In genomic region chr22:39030705-39031104, GRCh38 we compare ENCODE assay signal across 26 cellular contexts. TPM values are rescaled to one million over a fixed set of nuclear protein-coding genes. Genes with fewer than 3 reads are reported as not detected.
DNase-seq lines count a peak whose midpoint lies in the region; ATAC-seq, FAIRE-seq and TF ChIP-seq lines count a peak whose summit lies in the region.
"Had no signal": no experiment of that assay in that cellular context is flagged by ENCODE, and none has a peak within 500 bp of the region (broad histone marks: within the 10 kb centered on the region; RNA-seq: fewer than 3 reads in every experiment).

No MANE protein-coding gene starts in this region.

- no peak overlapping the region for H3K9ac ChIP-seq in BLaER1 treated with 17β-estradiol and CSF1 and Interleukin-3, amounts not matched to agents 10 nM and 100 nM
- no peak overlapping the region for H3K9ac ChIP-seq in H9 (ENCODE audit: extremely low read depth, insufficient read length, low read length)
- no peak overlapping the region for H3K9ac ChIP-seq in K562 (ENCODE audit: insufficient read depth in 1 of 2, low read depth in 2 of 2, low read length in 2 of 2)
- H3K9ac ChIP-seq: KMS-11 had no signal

- BruUV-seq in K562 (replicated peaks; lab: Mats Ljungman, UMichigan) = no TSS peak

- TF ChIP-seq POLR2A in K562 (conservative IDR thresholded peaks at IDR 0.05) (no peak), spleen (IDR thresholded peaks at IDR 0.05) (no peak), lower leg skin (IDR thresholded peaks at IDR 0.05) (no peak)

- DNase-seq in H9 (peak; percentile 25), K562 (ENCODE audit: extremely low read depth in 1 of 4, low spot score in 3 of 4) (no peak), spleen (no peak), lower leg skin (ENCODE audit: low spot score in 2 of 2) (no peak), amniotic stem cell (lab: John Stamatoyannopoulos, UW) (no peak)
- DNase-seq in stimulated activated effector memory CD8-positive, alpha-beta T cell treated with anti-CD3 and anti-CD28 coated beads, Interleukin-12 subunit alpha, Interleukin-12 subunit beta, amount 100 ng/mL, for 72 hours (ENCODE audit: low spot score in 2 of 2) = no peak
- DNase-seq: AML-193; Caco-2; CD8-positive, alpha-beta T cell; DMS79; EL; GDM1; NCI-H1092 treated with DMSO at 0.1 percent for 48 hours; NCI-H1436; NCI-H187; NCI-H2081 treated with DMSO at 0.1 percent for 48 hours; NCI-H2171; NCI-H226; NCI-H510A; NCI-H69; SHP77 treated with DMSO at 0.1 percent for 48 hours had no signal

- H2BK15ac ChIP-seq in H9 (ENCODE audit: low read depth, low read length) = no peak overlapping the region

- no peaks in the 10 kb centered on the region; a peak in 1 of 22 replicates for H4K20me1 ChIP-seq in BLaER1 treated with 17β-estradiol and CSF1 and Interleukin-3, amounts not matched to agents 10 nM and 100 nM
- H4K20me1 ChIP-seq in H9 (ENCODE audit: control insufficient read depth, insufficient read depth, insufficient read length) (no peaks in the 10 kb centered on the region), K562 (replicated peaks; ENCODE audit: control insufficient read depth, insufficient read depth, low read length) (no peaks in the 10 kb centered on the region)

- intact Hi-C loops in K562 (cut with micrococcal nuclease) = no loop called here
- intact Hi-C loops in spleen (cut with DNase I; ENCODE audit: low total_unique reads) = no loop called here
- intact Hi-C loops in lower leg skin (cut with DNase I; ENCODE audit: low total_unique reads) = no loop called here

- H2BK12ac ChIP-seq in H9 (ENCODE audit: insufficient read length, low read depth, low read length) = peak overlapping the region; percentile 73

- H3K14ac ChIP-seq in H9 (ENCODE audit: insufficient read depth, low read length) = no peak overlapping the region; the same call in 1 of the 2 replicates

- no peak overlapping the region for H3K18ac ChIP-seq in H9 (ENCODE audit: insufficient read length, low read depth, low read length)

- no peaks in the 10 kb centered on the region for H3K79me1 ChIP-seq in H9 (ENCODE audit: insufficient read depth, low read depth, low read length, poor library complexity, severe bottlenecking)

- WGBS in H9 (ENCODE audit: extremely low coverage, insufficient read length, low lambda C conversion rate) = no CpG with 5 or more reads among the region's 14 CpGs
- WGBS in K562 (ENCODE audit: insufficient coverage, low coverage, missing lambda C conversion rate) = 85% methylated on average over 14 of the region's 14 CpGs
- WGBS in spleen, 5 donors = 88 to 92% (median 88%) methylated on average over 14 of the region's 14 CpGs
- WGBS in lower leg skin, 2 donors = 87 to 88% methylated on average over 14 of the region's 14 CpGs

- H4K5ac ChIP-seq in H9 (ENCODE audit: insufficient read length, low read depth, low read length) = no peak overlapping the region

- H3K27me3 ChIP-seq in BLaER1 treated with 17β-estradiol and CSF1 and Interleukin-3, amounts not matched to agents 10 nM and 100 nM = no peaks in the 10 kb centered on the region
- H3K27me3 ChIP-seq in H9 (ENCODE audit: insufficient read depth, low read length) = no peaks in the 10 kb centered on the region
- H3K27me3 ChIP-seq in K562 (ENCODE audit: control insufficient read depth in 2 of 2, insufficient read depth in 2 of 2, low read length in 2 of 2) = no peaks in the 10 kb centered on the region
- no peaks in the 10 kb centered on the region for H3K27me3 ChIP-seq in spleen (replicated peaks in 1 of 7)

- no peak overlapping the region for H3K4ac ChIP-seq in H9 (ENCODE audit: low read depth, low read length)

- no peak overlapping the region for H2BK20ac ChIP-seq in H9 (ENCODE audit: low read depth, low read length, poor library complexity, severe bottlenecking)

- H3K4me1 Mint-ChIP-seq in H9 = peaks cover 36 to 45% of the 10 kb centered on the region in 2 experiments
- H3K4me1 Mint-ChIP-seq in stimulated activated effector memory CD8-positive, alpha-beta T cell treated with anti-CD3 and anti-CD28 coated beads, Interleukin-12 subunit alpha, Interleukin-12 subunit beta, amount 100 ng/mL, for 72 hours = peaks cover 22% of the 10 kb centered on the region

- no peak overlapping the region for H2AK5ac ChIP-seq in H9 (ENCODE audit: insufficient read length, low read length)

- H3K56ac ChIP-seq in H9 (ENCODE audit: insufficient read length, low read depth, low read length) = no peak overlapping the region

- H3K23me2 ChIP-seq in H9 (ENCODE audit: insufficient read length, low read depth, low read length, poor library complexity, severe bottlenecking) = no peaks in the 10 kb centered on the region

- no peak overlapping the region for H2BK120ac ChIP-seq in H9 (ENCODE audit: low read depth, low read length, poor library complexity, severe bottlenecking)

- no peak overlapping the region for H3K27ac ChIP-seq in BLaER1 treated with 17β-estradiol and CSF1 and Interleukin-3, amounts not matched to agents 10 nM and 100 nM
- H3K27ac ChIP-seq in H9 (ENCODE audit: insufficient read length, low read depth, low read length) (no peak overlapping the region), K562 (ENCODE audit: extremely low read depth, low read depth, low read length) (no peak overlapping the region), spleen (no peak overlapping the region)
- H3K27ac ChIP-seq: A549, C4-2B, KMS-11 had no signal

- H3K36me3 ChIP-seq in BLaER1 treated with 17β-estradiol and CSF1 and Interleukin-3, amounts not matched to agents 10 nM and 100 nM = no peaks in the 10 kb centered on the region; a peak in 1 of 22 replicates
- H3K36me3 ChIP-seq in K562 (ENCODE audit: control insufficient read depth, insufficient read depth, low read length) (peaks cover 2% of the 10 kb centered on the region; the same call in 1 of the 3 replicates), spleen (peaks cover 0 to 33% (median 3%) of the 10 kb centered on the region in 6 donors)

- peaks cover 0 to 11% (median 11%) of the 10 kb centered on the region in 3 experiments for H3K36me3 Mint-ChIP-seq in H9 (ENCODE audit: insufficient read depth in 1 of 3, low read depth in 3 of 3)
- H3K36me3 Mint-ChIP-seq in stimulated activated effector memory CD8-positive, alpha-beta T cell treated with anti-CD3 and anti-CD28 coated beads, Interleukin-12 subunit alpha, Interleukin-12 subunit beta, amount 100 ng/mL, for 72 hours = peaks cover 81% of the 10 kb centered on the region

- H3K9me3 ChIP-seq in BLaER1 treated with 17β-estradiol and CSF1 and Interleukin-3, amounts not matched to agents 10 nM and 100 nM (replicated peaks in 1 of 11) = no peaks in the 10 kb centered on the region
- H3K9me3 ChIP-seq in H9 (ENCODE audit: control insufficient read depth, low read depth, low read length) (no peaks in the 10 kb centered on the region), K562 (replicated peaks; ENCODE audit: control insufficient read depth, insufficient read depth, low read depth, low read length) (no peaks in the 10 kb centered on the region), spleen (no peaks in the 10 kb centered on the region)
- H3K9me3 ChIP-seq: A549, Caco-2 had no signal

- in situ Hi-C loops in K562 (cut with MboI) = no loop called here

- FAIRE-seq in K562 (lab: Jason Lieb, UNC) = no peak
- FAIRE-seq: A549, GM12878 had no signal

- H4K8ac ChIP-seq in H9 (replicated peaks; ENCODE audit: insufficient read length, low read depth, low read length) = no peak overlapping the region

- POLR2A ChIA-PET in K562 (lab: Yijun Ruan, JAX) = no interaction called here

- H3K27me3 Mint-ChIP-seq in H9 (ENCODE audit: low read depth) = no peaks in the 10 kb centered on the region

- H3K9me1 ChIP-seq in K562 (ENCODE audit: control insufficient read depth, insufficient read depth, low read length) = no peaks in the 10 kb centered on the region

- H3K79me2 ChIP-seq in H9 (ENCODE audit: insufficient read depth, low read length) (no peaks in the 10 kb centered on the region), K562 (ENCODE audit: control insufficient read depth, insufficient read depth, low read length) (no peaks in the 10 kb centered on the region)

- no peak for TF ChIP-seq CTCF in H9 (conservative IDR thresholded peaks at IDR 0.05)
- no peak for TF ChIP-seq CTCF in K562 (IDR thresholded peaks at IDR 0.05 in 2 of 3, conservative IDR thresholded peaks at IDR 0.05 in 1 of 3; ENCODE audit: insufficient read depth in 2 of 3, low read depth in 1 of 3, low read length in 3 of 3)
- no peak for TF ChIP-seq CTCF in spleen (IDR thresholded peaks at IDR 0.05 in 8 of 11, conservative IDR thresholded peaks at IDR 0.05 in 3 of 11)
- no peak for TF ChIP-seq CTCF in lower leg skin (IDR thresholded peaks at IDR 0.05)

- no peaks in the 10 kb centered on the region; a peak in 1 of 5 replicates for H3K9me3 Mint-ChIP-seq in H9
- no peaks in the 10 kb centered on the region for H3K9me3 Mint-ChIP-seq in stimulated activated effector memory CD8-positive, alpha-beta T cell treated with anti-CD3 and anti-CD28 coated beads, Interleukin-12 subunit alpha, Interleukin-12 subunit beta, amount 100 ng/mL, for 72 hours
- H3K9me3 Mint-ChIP-seq: CD8-positive, alpha-beta T cell had no signal

- no peak overlapping the region for H3K23ac ChIP-seq in H9 (ENCODE audit: insufficient read length, low read depth, low read length)

- peak overlapping the region in 6 of 11 experiments; percentile 3 to 29 (median 17); a peak in 5 of 22 replicates for H3K4me2 ChIP-seq in BLaER1 treated with 17β-estradiol and CSF1 and Interleukin-3, amounts not matched to agents 10 nM and 100 nM
- H3K4me2 ChIP-seq in H9 (ENCODE audit: insufficient read depth, insufficient read length, low read length) (no peak overlapping the region), K562 (ENCODE audit: insufficient read depth, low read length) (no peak overlapping the region)
- H3K4me2 ChIP-seq: A549, KMS-11 had no signal

- no peak overlapping the region for H3T11ph ChIP-seq in H9 (ENCODE audit: low read length)

- no peak overlapping the region for H3K4me3 ChIP-seq in BLaER1 treated with 17β-estradiol and CSF1 and Interleukin-3, amounts not matched to agents 10 nM and 100 nM
- no peak overlapping the region for H3K4me3 ChIP-seq in K562
- no peak overlapping the region for H3K4me3 ChIP-seq in spleen
- no peak overlapping the region for H3K4me3 ChIP-seq in lower leg skin (ENCODE audit: low read depth, poor library complexity, severe bottlenecking)
- H3K4me3 ChIP-seq: A549, GM12878 had no signal

- ATAC-seq in K562 = no peak
- no peak for ATAC-seq in stimulated activated effector memory CD8-positive, alpha-beta T cell treated with anti-CD3 and anti-CD28 coated beads, Interleukin-12 subunit alpha, Interleukin-12 subunit beta, amount 100 ng/mL, for 72 hours
- ATAC-seq: A549; CD8-positive, alpha-beta T cell; GM12878 had no signal

- CTCF ChIA-PET in K562 (lab: Yijun Ruan, JAX; ENCODE audit: low intra/inter-chr PET ratio) = no interaction called here

- peaks cover 4 to 11% (median 8%) of the 10 kb centered on the region in 10 experiments; a peak in 11 of 20 replicates for H3K4me1 ChIP-seq in BLaER1 treated with 17β-estradiol and CSF1 and Interleukin-3, amounts not matched to agents 10 nM and 100 nM
- H3K4me1 ChIP-seq in H9 (ENCODE audit: insufficient read depth, low read length) (no peaks in the 10 kb centered on the region; the same call in 1 of the 2 replicates), K562 (replicated peaks in 1 of 2; ENCODE audit: control insufficient read depth in 2 of 2, insufficient read depth in 2 of 2, low read length in 2 of 2) (peaks cover 3 to 15% of the 10 kb centered on the region in 2 experiments; a peak in 3 of 5 replicates), spleen (peaks cover 0 to 14% (median 0%) of the 10 kb centered on the region in 6 donors)
- H3K4me1 ChIP-seq: A549, Caco-2 had no signal

- H3K27ac Mint-ChIP-seq in H9 = peak overlapping the region in 2 of 3 experiments; percentile 78 to 86; a peak in 4 of 7 replicates
- H3K27ac Mint-ChIP-seq in stimulated activated effector memory CD8-positive, alpha-beta T cell treated with anti-CD3 and anti-CD28 coated beads, Interleukin-12 subunit alpha, Interleukin-12 subunit beta, amount 100 ng/mL, for 72 hours = peak overlapping the region; percentile 48
- H3K27ac Mint-ChIP-seq: CD8-positive, alpha-beta T cell had no signal

- TF ChIP-seq RAD21 in K562 (CRISPR knock-in tag; conservative IDR thresholded peaks at IDR 0.05 in 1 of 2, IDR thresholded peaks at IDR 0.05 in 1 of 2) = no peak

- no peak overlapping the region for H2BK5ac ChIP-seq in H9 (ENCODE audit: insufficient read length, low read length)

- H3K4me3 Mint-ChIP-seq in H9 = no peak overlapping the region
- H3K4me3 Mint-ChIP-seq in stimulated activated effector memory CD8-positive, alpha-beta T cell treated with anti-CD3 and anti-CD28 coated beads, Interleukin-12 subunit alpha, Interleukin-12 subunit beta, amount 100 ng/mL, for 72 hours = no peak overlapping the region
- H3K4me3 Mint-ChIP-seq: CD8-positive, alpha-beta T cell had no signal

- no peak overlapping the region for H2AFZ ChIP-seq in H9 (ENCODE audit: low read length)
- H2AFZ ChIP-seq in K562 (ENCODE audit: low read depth, low read length) = no peak overlapping the region

- H4K91ac ChIP-seq in H9 (ENCODE audit: insufficient read length, low read depth, low read length) = no peak overlapping the region

- TF ChIP-seq EP300 in K562 (IDR thresholded peaks at IDR 0.05; ENCODE audit: low read length) = no peak

RNA-seq across cellular contexts. Expression of gene APOBEC3D, which starts 9.8 kb away (rescaled TPM):
- 8.6 and 9.4 TPM in 2 replicates for total RNA-seq in H9 (2021)
- total RNA-seq in K562 (2011; cell fraction: chromatin; rRNA removed; ENCODE audit: low replicate concordance) = 10.1 and 16.3 TPM in 2 replicates
- total RNA-seq in K562 (2011; cell fraction: nucleolus; rRNA removed) = 8.8 and 9.8 TPM in 2 replicates
- total RNA-seq in K562 (2011; cell fraction: nucleoplasm; rRNA removed) = 10.0 and 11.8 TPM in 2 replicates
- total RNA-seq in K562 (2014; rRNA removed) = 4.3 and 6.4 TPM in 2 replicates
- total RNA-seq in K562 (2014; rRNA removed; fragmentation: Illumina TruSeq; extraction: Trizol) = 3.0 and 3.7 TPM in 2 replicates
- 6.4 and 6.8 TPM in 2 replicates for total RNA-seq in K562 (2015; rRNA removed; fragmentation: Illumina TruSeq; extraction: Trizol)
- 9.1 and 9.6 TPM in 2 replicates for total RNA-seq in K562 (2021)
- 5.1 and 6.0 TPM in 2 replicates for polyA plus RNA-seq in K562 (2011; rRNA removed)
- polyA plus RNA-seq in K562 (2011; cell fraction: cytosol; rRNA removed) = 4.1 and 8.9 TPM in 2 replicates
- 3.5 and 7.3 TPM in 2 replicates for polyA plus RNA-seq in K562 (2011; cell fraction: nucleus; rRNA removed)
- 7.0 and 7.2 TPM in 2 replicates for polyA plus RNA-seq in K562 (2012)
- polyA plus RNA-seq in K562 (2014; fragmentation: Illumina TruSeq; extraction: Trizol) = 6.6 and 7.4 TPM in 2 replicates
- 1 to 10 TPM; 4.7 to 8.4 TPM for polyA plus RNA-seq in K562 (2014; fragmentation: Nextera tagmentation; extraction: Ambion mirVana)
- 4.4 and 6.0 TPM in 2 replicates for polyA plus RNA-seq in K562 (2014; rRNA removed)
- polyA minus RNA-seq in K562 (2011; rRNA and poly(A)+ RNA removed) = 6.0 and 7.8 TPM in 2 replicates
- 2.6 and 5.6 TPM in 2 replicates for polyA minus RNA-seq in K562 (2011; cell fraction: cytosol; rRNA and poly(A)+ RNA removed)
- 1.3 and 1.8 TPM in 2 replicates for polyA minus RNA-seq in K562 (2011; cell fraction: nucleus; rRNA and poly(A)+ RNA removed)
- total RNA-seq in spleen = 10 to 100 TPM; 14.8 to 23.6 (median 17.6) TPM
- 10 to 100 TPM in 1 of 3 donors, 1 to 10 TPM in 2; 4.5 to 12.7 (median 6.8) TPM for polyA plus RNA-seq in spleen
- under 1 TPM in 3 of 4 donors, not detected in 1; 0.32 to 0.78 (median 0.59) TPM for total RNA-seq in lower leg skin

RNA-seq across cellular contexts. Expression of gene APOBEC3F, which starts 10.0 kb away (rescaled TPM):
- total RNA-seq in H9 (2021) = 8.9 and 11.6 TPM in 2 replicates
- 10.6 and 19.4 TPM in 2 replicates for total RNA-seq in K562 (2011; cell fraction: chromatin; rRNA removed; ENCODE audit: low replicate concordance)
- 12.4 and 13.3 TPM in 2 replicates for total RNA-seq in K562 (2011; cell fraction: nucleolus; rRNA removed)
- 9.5 and 12.7 TPM in 2 replicates for total RNA-seq in K562 (2011; cell fraction: nucleoplasm; rRNA removed)
- total RNA-seq in K562 (2014; rRNA removed) = 1.6 and 2.4 TPM in 2 replicates
- total RNA-seq in K562 (2014; rRNA removed; fragmentation: Illumina TruSeq; extraction: Trizol) = 0.80 and 1.1 TPM in 2 replicates
- 1.5 and 1.9 TPM in 2 replicates for total RNA-seq in K562 (2015; rRNA removed; fragmentation: Illumina TruSeq; extraction: Trizol)
- 3.3 and 5.0 TPM in 2 replicates for total RNA-seq in K562 (2021)
- 1.6 TPM in 2 replicates for polyA plus RNA-seq in K562 (2011; rRNA removed)
- 2.4 and 2.5 TPM in 2 replicates for polyA plus RNA-seq in K562 (2011; cell fraction: cytosol; rRNA removed)
- 2.4 and 2.7 TPM in 2 replicates for polyA plus RNA-seq in K562 (2011; cell fraction: nucleus; rRNA removed)
- polyA plus RNA-seq in K562 (2012) = 2.3 and 2.9 TPM in 2 replicates
- polyA plus RNA-seq in K562 (2014; fragmentation: Illumina TruSeq; extraction: Trizol) = 2.2 and 2.7 TPM in 2 replicates
- 1 to 10 TPM; 1.4 to 2.0 TPM for polyA plus RNA-seq in K562 (2014; fragmentation: Nextera tagmentation; extraction: Ambion mirVana)
- polyA plus RNA-seq in K562 (2014; rRNA removed) = 1.7 and 4.0 TPM in 2 replicates
- 2.8 and 3.4 TPM in 2 replicates for polyA minus RNA-seq in K562 (2011; rRNA and poly(A)+ RNA removed)
- polyA minus RNA-seq in K562 (2011; cell fraction: cytosol; rRNA and poly(A)+ RNA removed) = 0.73 and 2.1 TPM in 2 replicates
- 6.7 and 7.0 TPM in 2 replicates for polyA minus RNA-seq in K562 (2011; cell fraction: nucleus; rRNA and poly(A)+ RNA removed)
- 10 to 100 TPM; 11.4 to 31.5 (median 27.6) TPM for total RNA-seq in spleen
- 10 to 100 TPM in 1 of 3 donors, 1 to 10 TPM in 2; 5.4 to 17.2 (median 7.9) TPM for polyA plus RNA-seq in spleen
- total RNA-seq in lower leg skin = 1 to 10 TPM in 1 of 4 donors, under 1 TPM in 2, not detected in 1; 0.30 to 4.0 (median 0.86) TPM

RNA-seq across cellular contexts. Expression of gene APOBEC3C, which starts 16.6 kb away (rescaled TPM):
- total RNA-seq in H9 (2021) = 31.7 and 32.1 TPM in 2 replicates
- total RNA-seq in K562 (2011; cell fraction: chromatin; rRNA removed; ENCODE audit: low replicate concordance) = 12.1 and 20.9 TPM in 2 replicates
- 11.8 and 13.8 TPM in 2 replicates for total RNA-seq in K562 (2011; cell fraction: nucleolus; rRNA removed)
- 19.7 and 42.2 TPM in 2 replicates for total RNA-seq in K562 (2011; cell fraction: nucleoplasm; rRNA removed)
- total RNA-seq in K562 (2014; rRNA removed) = 12.4 and 15.1 TPM in 2 replicates
- 14.4 and 15.6 TPM in 2 replicates for total RNA-seq in K562 (2014; rRNA removed; fragmentation: Illumina TruSeq; extraction: Trizol)
- 15.8 and 15.9 TPM in 2 replicates for total RNA-seq in K562 (2015; rRNA removed; fragmentation: Illumina TruSeq; extraction: Trizol)
- 90.1 and 90.9 TPM in 2 replicates for total RNA-seq in K562 (2021)
- polyA plus RNA-seq in K562 (2011; rRNA removed) = 44.4 and 54.7 TPM in 2 replicates
- polyA plus RNA-seq in K562 (2011; cell fraction: cytosol; rRNA removed) = 47.1 and 53.6 TPM in 2 replicates
- polyA plus RNA-seq in K562 (2011; cell fraction: nucleus; rRNA removed) = 24.0 and 25.6 TPM in 2 replicates
- 76.3 and 80.4 TPM in 2 replicates for polyA plus RNA-seq in K562 (2012)
- 116 and 118 TPM in 2 replicates for polyA plus RNA-seq in K562 (2014; fragmentation: Illumina TruSeq; extraction: Trizol)
- polyA plus RNA-seq in K562 (2014; fragmentation: Nextera tagmentation; extraction: Ambion mirVana) = 100 to 1,000 TPM; 226 to 285 TPM
- polyA plus RNA-seq in K562 (2014; rRNA removed) = 55.5 and 59.8 TPM in 2 replicates
- polyA minus RNA-seq in K562 (2011; rRNA and poly(A)+ RNA removed) = 24.1 and 28.9 TPM in 2 replicates
- polyA minus RNA-seq in K562 (2011; cell fraction: cytosol; rRNA and poly(A)+ RNA removed) = 30.9 and 31.5 TPM in 2 replicates
- 4.7 and 7.6 TPM in 2 replicates for polyA minus RNA-seq in K562 (2011; cell fraction: nucleus; rRNA and poly(A)+ RNA removed)
- total RNA-seq in spleen = 10 to 100 TPM; 23.5 to 72.4 (median 54.2) TPM
- polyA plus RNA-seq in spleen = 10 to 100 TPM; 42.8 to 60.3 (median 45.2) TPM
- total RNA-seq in lower leg skin = 1 to 10 TPM; 4.6 to 8.0 (median 6.8) TPM

RNA-seq across cellular contexts. Expression of gene APOBEC3G, which starts 46.4 kb away (rescaled TPM):
- total RNA-seq in H9 (2021) = 1.6 and 2.4 TPM in 2 replicates
- 9.8 and 25.1 TPM in 2 replicates for total RNA-seq in K562 (2011; cell fraction: chromatin; rRNA removed; ENCODE audit: low replicate concordance)
- total RNA-seq in K562 (2011; cell fraction: nucleolus; rRNA removed) = 18.3 and 21.7 TPM in 2 replicates
- total RNA-seq in K562 (2011; cell fraction: nucleoplasm; rRNA removed) = 14.8 and 18.6 TPM in 2 replicates
- 7.8 and 8.2 TPM in 2 replicates for total RNA-seq in K562 (2014; rRNA removed)
- 7.1 and 7.2 TPM in 2 replicates for total RNA-seq in K562 (2014; rRNA removed; fragmentation: Illumina TruSeq; extraction: Trizol)
- total RNA-seq in K562 (2015; rRNA removed; fragmentation: Illumina TruSeq; extraction: Trizol) = 5.2 and 5.3 TPM in 2 replicates
- 6.2 and 6.6 TPM in 2 replicates for total RNA-seq in K562 (2021)
- polyA plus RNA-seq in K562 (2011; rRNA removed) = 6.8 and 12.6 TPM in 2 replicates
- 6.6 and 11.1 TPM in 2 replicates for polyA plus RNA-seq in K562 (2011; cell fraction: cytosol; rRNA removed)
- 5.5 and 10.5 TPM in 2 replicates for polyA plus RNA-seq in K562 (2011; cell fraction: nucleus; rRNA removed)
- 6.7 and 14.8 TPM in 2 replicates for polyA plus RNA-seq in K562 (2012)
- 9.1 and 12.0 TPM in 2 replicates for polyA plus RNA-seq in K562 (2014; fragmentation: Illumina TruSeq; extraction: Trizol)
- 10 to 100 TPM; 20.4 to 20.8 TPM for polyA plus RNA-seq in K562 (2014; fragmentation: Nextera tagmentation; extraction: Ambion mirVana)
- 11.4 and 14.3 TPM in 2 replicates for polyA plus RNA-seq in K562 (2014; rRNA removed)
- 6.3 and 11.5 TPM in 2 replicates for polyA minus RNA-seq in K562 (2011; rRNA and poly(A)+ RNA removed)
- polyA minus RNA-seq in K562 (2011; cell fraction: cytosol; rRNA and poly(A)+ RNA removed) = 4.2 and 6.1 TPM in 2 replicates
- 6.1 and 7.0 TPM in 2 replicates for polyA minus RNA-seq in K562 (2011; cell fraction: nucleus; rRNA and poly(A)+ RNA removed)
- 10 to 100 TPM; 44.3 to 72.8 (median 53.7) TPM for total RNA-seq in spleen
- polyA plus RNA-seq in spleen = 10 to 100 TPM; 50.9 to 53.1 (median 51.0) TPM
- 1 to 10 TPM; 1.1 to 3.9 (median 1.9) TPM for total RNA-seq in lower leg skin
- polyA plus RNA-seq: A549 had no signal

RNA-seq across cellular contexts. Expression of gene APOBEC3B, which starts 48.6 kb away (rescaled TPM):
- 28.1 and 29.0 TPM in 2 replicates for total RNA-seq in H9 (2021)
- 5.5 and 9.0 TPM in 2 replicates for total RNA-seq in K562 (2011; cell fraction: chromatin; rRNA removed; ENCODE audit: low replicate concordance)
- total RNA-seq in K562 (2011; cell fraction: nucleolus; rRNA removed) = 9.2 and 9.3 TPM in 2 replicates
- 7.9 and 8.4 TPM in 2 replicates for total RNA-seq in K562 (2011; cell fraction: nucleoplasm; rRNA removed)
- 29.3 and 38.4 TPM in 2 replicates for total RNA-seq in K562 (2014; rRNA removed)
- 6.6 and 6.8 TPM in 2 replicates for total RNA-seq in K562 (2014; rRNA removed; fragmentation: Illumina TruSeq; extraction: Trizol)
- 5.9 and 7.1 TPM in 2 replicates for total RNA-seq in K562 (2015; rRNA removed; fragmentation: Illumina TruSeq; extraction: Trizol)
- 43.2 and 43.6 TPM in 2 replicates for total RNA-seq in K562 (2021)
- 16.7 and 39.5 TPM in 2 replicates for polyA plus RNA-seq in K562 (2011; rRNA removed)
- 27.9 and 68.7 TPM in 2 replicates for polyA plus RNA-seq in K562 (2011; cell fraction: cytosol; rRNA removed)
- 10.0 and 16.1 TPM in 2 replicates for polyA plus RNA-seq in K562 (2011; cell fraction: nucleus; rRNA removed)
- 41.8 and 64.6 TPM in 2 replicates for polyA plus RNA-seq in K562 (2012)
- polyA plus RNA-seq in K562 (2014; fragmentation: Illumina TruSeq; extraction: Trizol) = 57.9 and 62.9 TPM in 2 replicates
- polyA plus RNA-seq in K562 (2014; fragmentation: Nextera tagmentation; extraction: Ambion mirVana) = 100 to 1,000 TPM; 160 to 166 TPM
- polyA plus RNA-seq in K562 (2014; rRNA removed) = 49.5 and 58.1 TPM in 2 replicates
- 12.6 and 31.1 TPM in 2 replicates for polyA minus RNA-seq in K562 (2011; rRNA and poly(A)+ RNA removed)
- 10.2 and 18.5 TPM in 2 replicates for polyA minus RNA-seq in K562 (2011; cell fraction: cytosol; rRNA and poly(A)+ RNA removed)
- 3.0 TPM in 2 replicates for polyA minus RNA-seq in K562 (2011; cell fraction: nucleus; rRNA and poly(A)+ RNA removed)
- 10 to 100 TPM in 1 of 7 donors, 1 to 10 TPM in 5, not detected in 1; 2.5 to 14.0 (median 7.2) TPM for total RNA-seq in spleen
- polyA plus RNA-seq in spleen = 1 to 10 TPM; 1.2 to 3.7 (median 2.1) TPM
- 1 to 10 TPM in 1 of 4 donors, under 1 TPM in 2, not detected in 1; 0.15 to 2.4 (median 0.21) TPM for total RNA-seq in lower leg skin

Comparison
In these comparisons a context has a peak if more than half of its experiments do, and no peak if none do; other contexts are left out.
1. H3K4me2 ChIP-seq: peak in BLaER1 treated with 17β-estradiol and CSF1 and Interleukin-3, amounts not matched to agents 10 nM and 100 nM (6 of 11); none in H9 (single experiment) and K562 (single experiment).